In the genomic region with DNA sequence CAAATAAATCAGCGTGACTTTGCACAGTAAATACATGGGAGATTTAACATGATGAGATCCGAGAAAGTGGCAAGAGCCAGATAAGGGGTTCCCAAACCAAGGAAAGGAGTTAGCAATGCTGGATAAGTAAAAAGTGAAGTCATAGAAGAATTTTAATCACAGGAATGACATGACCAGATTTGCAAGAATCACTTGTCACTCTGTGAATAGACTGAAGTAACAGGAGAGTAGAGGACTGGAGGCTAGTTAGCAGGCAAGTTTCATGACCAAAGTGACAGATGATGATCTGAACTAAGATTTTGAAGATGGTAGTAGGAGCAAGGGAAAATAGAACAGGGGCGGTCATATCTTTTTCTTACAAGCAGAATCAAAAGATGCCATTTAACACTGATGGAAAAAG, we compare ENCODE assay signal across 1 cellular context.
TF ChIP-seq lines count a peak whose summit lies in the region.

No MANE protein-coding gene starts in this region.

TF ChIP-seq in A549, 52 proteins besides CTCF, POLR2A, EP300 and RAD21 (continued from another document):
- TF ChIP-seq HMGXB4 (CRISPR knock-in tag; IDR thresholded peaks at IDR 0.05; ENCODE audit: borderline replicate concordance) = no peak
- no peak for TF ChIP-seq ZC3H11A (IDR thresholded peaks at IDR 0.05)
- TF ChIP-seq HOXA7 (CRISPR knock-in tag; IDR thresholded peaks at IDR 0.05) = no peak
- no peak for TF ChIP-seq EHMT2 (IDR thresholded peaks at IDR 0.05; ENCODE audit: low read depth)
- TF ChIP-seq NPAS2 (CRISPR knock-in tag; IDR thresholded peaks at IDR 0.05; ENCODE audit: borderline replicate concordance) = no peak
- TF ChIP-seq, protein P1, sequence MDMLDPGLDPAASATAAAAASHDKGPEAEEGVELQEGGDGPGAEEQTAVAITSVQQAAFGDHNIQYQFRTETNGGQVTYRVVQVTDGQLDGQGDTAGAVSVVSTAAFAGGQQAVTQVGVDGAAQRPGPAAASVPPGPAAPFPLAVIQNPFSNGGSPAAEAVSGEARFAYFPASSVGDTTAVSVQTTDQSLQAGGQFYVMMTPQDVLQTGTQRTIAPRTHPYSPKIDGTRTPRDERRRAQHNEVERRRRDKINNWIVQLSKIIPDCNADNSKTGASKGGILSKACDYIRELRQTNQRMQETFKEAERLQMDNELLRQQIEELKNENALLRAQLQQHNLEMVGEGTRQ (IDR thresholded peaks at IDR 0.05) = no peak
- TF ChIP-seq, protein P2, sequence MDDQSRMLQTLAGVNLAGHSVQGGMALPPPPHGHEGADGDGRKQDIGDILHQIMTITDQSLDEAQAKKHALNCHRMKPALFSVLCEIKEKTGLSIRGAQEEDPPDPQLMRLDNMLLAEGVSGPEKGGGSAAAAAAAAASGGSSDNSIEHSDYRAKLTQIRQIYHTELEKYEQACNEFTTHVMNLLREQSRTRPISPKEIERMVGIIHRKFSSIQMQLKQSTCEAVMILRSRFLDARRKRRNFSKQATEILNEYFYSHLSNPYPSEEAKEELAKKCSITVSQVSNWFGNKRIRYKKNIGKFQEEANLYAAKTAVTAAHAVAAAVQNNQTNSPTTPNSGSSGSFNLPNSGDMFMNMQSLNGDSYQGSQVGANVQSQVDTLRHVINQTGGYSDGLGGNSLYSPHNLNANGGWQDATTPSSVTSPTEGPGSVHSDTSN (IDR thresholded peaks at IDR 0.05) = no peak
- no peak for TF ChIP-seq RARB (CRISPR knock-in tag; IDR thresholded peaks at IDR 0.05)
- no peak for TF ChIP-seq TP53 (CRISPR knock-in tag; IDR thresholded peaks at IDR 0.05)
